Comparison of ENCODE assay signal across 8 cellular contexts in the genomic region with DNA sequence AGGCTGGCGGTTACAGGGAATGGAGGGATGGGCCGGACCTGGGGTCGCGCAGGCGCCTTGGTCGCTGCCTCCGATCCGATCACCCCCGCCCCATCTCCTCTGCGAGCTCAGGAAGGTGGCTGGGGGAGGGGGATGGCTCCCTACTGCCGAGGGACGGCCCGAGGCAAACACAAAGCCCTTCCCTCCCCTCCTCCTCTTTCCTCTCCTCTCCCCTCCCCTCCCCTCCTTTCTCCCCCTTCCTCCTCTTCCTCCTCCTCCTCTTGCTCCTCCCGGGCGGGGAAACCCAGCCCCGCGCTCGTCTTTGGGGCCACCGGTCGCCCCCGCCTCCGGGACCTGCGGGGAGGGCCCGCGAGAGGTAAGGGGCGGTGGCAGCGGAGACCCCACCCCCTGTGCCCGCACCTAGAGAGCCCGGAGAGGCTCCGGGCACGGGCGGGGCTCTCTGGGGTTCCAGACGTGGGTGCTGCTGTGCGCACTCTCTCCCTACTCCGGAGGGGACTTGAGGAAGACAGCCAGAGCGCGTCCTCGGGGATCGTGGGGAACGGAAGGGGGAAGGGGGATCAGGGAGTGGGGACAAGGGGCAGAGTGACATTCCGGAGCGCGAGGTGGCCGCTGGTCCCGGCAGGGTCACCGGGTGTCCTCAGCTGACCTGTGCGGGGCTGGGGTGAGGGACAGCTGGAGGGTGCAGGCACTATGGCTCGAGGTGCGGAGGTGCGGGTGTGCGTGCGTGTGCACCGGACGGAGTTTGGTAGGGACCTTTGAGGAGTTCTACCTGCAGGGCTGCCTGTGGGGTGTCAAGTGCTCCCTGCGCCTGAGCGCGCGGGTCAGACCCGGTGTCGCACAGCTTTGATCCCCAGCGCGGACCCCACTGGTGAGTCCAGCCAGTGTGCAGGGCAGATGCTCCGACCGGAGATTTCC. TPM values are rescaled to one million over a fixed set of nuclear protein-coding genes. Genes with fewer than 3 reads are reported as not detected.
DNase-seq lines count a peak whose midpoint lies in the region; ATAC-seq and TF ChIP-seq lines count a peak whose summit lies in the region.

A gene with protein sequence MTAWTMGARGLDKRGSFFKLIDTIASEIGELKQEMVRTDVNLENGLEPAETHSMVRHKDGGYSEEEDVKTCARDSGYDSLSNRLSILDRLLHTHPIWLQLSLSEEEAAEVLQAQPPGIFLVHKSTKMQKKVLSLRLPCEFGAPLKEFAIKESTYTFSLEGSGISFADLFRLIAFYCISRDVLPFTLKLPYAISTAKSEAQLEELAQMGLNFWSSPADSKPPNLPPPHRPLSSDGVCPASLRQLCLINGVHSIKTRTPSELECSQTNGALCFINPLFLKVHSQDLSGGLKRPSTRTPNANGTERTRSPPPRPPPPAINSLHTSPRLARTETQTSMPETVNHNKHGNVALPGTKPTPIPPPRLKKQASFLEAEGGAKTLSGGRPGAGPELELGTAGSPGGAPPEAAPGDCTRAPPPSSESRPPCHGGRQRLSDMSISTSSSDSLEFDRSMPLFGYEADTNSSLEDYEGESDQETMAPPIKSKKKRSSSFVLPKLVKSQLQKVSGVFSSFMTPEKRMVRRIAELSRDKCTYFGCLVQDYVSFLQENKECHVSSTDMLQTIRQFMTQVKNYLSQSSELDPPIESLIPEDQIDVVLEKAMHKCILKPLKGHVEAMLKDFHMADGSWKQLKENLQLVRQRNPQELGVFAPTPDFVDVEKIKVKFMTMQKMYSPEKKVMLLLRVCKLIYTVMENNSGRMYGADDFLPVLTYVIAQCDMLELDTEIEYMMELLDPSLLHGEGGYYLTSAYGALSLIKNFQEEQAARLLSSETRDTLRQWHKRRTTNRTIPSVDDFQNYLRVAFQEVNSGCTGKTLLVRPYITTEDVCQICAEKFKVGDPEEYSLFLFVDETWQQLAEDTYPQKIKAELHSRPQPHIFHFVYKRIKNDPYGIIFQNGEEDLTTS (plus strand): TSS at position 286 of the 915 bp plus-strand sequence. CDS start 131,344 bp downstream, outside the sequence.

- TF ChIP-seq EP300 in esophagus muscularis mucosa (IDR thresholded peaks at IDR 0.05) = no peak

- TF ChIP-seq POLR2A in esophagus muscularis mucosa (IDR thresholded peaks at IDR 0.05; ENCODE audit: low read depth) = no peak

- no peaks in the 10 kb centered on the region for H3K36me3 ChIP-seq in MG63
- H3K36me3 ChIP-seq in esophagus muscularis mucosa = peaks cover 0 to 5% (median 0%) of the 10 kb centered on the region in 4 donors
- peaks cover 15% of the 10 kb centered on the region for H3K36me3 ChIP-seq in mesodermal cell (ENCODE audit: control insufficient read depth, insufficient read depth, low read length)

- H3K9me3 ChIP-seq in MG63 (no peaks in the 10 kb centered on the region), esophagus muscularis mucosa (no peaks in the 10 kb centered on the region), mesodermal cell (ENCODE audit: control insufficient read depth, low read length) (no peaks in the 10 kb centered on the region)

- no peak for TF ChIP-seq CTCF in esophagus muscularis mucosa (IDR thresholded peaks at IDR 0.05)

- H3K4me1 ChIP-seq in esophagus muscularis mucosa (peaks cover 40 to 51% (median 47%) of the 10 kb centered on the region in 4 donors), mesodermal cell (ENCODE audit: control insufficient read depth, insufficient read depth, low read length, poor library complexity, severe bottlenecking) (peaks cover 20% of the 10 kb centered on the region)

- intact Hi-C loops in esophagus muscularis mucosa (cut with DNase I) = loop anchor here (5.0 kb wide), 1 partner anchor 66 kb away; no protein-coding TSS in a partner anchor

- 0% methylated on average over 21 of the region's 64 CpGs for WGBS in esophagus muscularis mucosa
- 0% methylated on average over 34 to 44 of the region's 64 CpGs for WGBS in mesodermal cell (ENCODE audit: insufficient coverage in 2 of 2), 2 experiments

- DNase-seq in DMS 273 (lab: John Stamatoyannopoulos, UW; ENCODE audit: unreplicated experiment) (peak; percentile 95), MG63 (peak; percentile 64), SW 1271 (lab: John Stamatoyannopoulos, UW) (peak; percentile 92 to 95), esophagus muscularis mucosa (ENCODE audit: extremely low spot score) (peak; percentile 93), NK-92 (lab: John Stamatoyannopoulos, UW; ENCODE audit: unreplicated experiment) (no peak)

- no peak for ATAC-seq in GM21528 (IDR thresholded peaks at IDR 0.05; ENCODE audit: low FRiP score, unreplicated experiment)

- H3K27ac ChIP-seq in esophagus muscularis mucosa (replicated peaks in 1 of 4) (peak within 1 kb of the TSS; percentile 87 to 92 (median 90)), mesodermal cell (ENCODE audit: low read depth, low read length, severe bottlenecking) (peak within 1 kb of the TSS; percentile 97), temporal lobe (ENCODE audit: low read depth, low read length) (peak within 1 kb of the TSS; percentile 79)

- H3K27me3 ChIP-seq in MG63 (no peaks in the 10 kb centered on the region), esophagus muscularis mucosa (no peaks in the 10 kb centered on the region)

- H3K4me3 ChIP-seq in MG63 (peak within 1 kb of the TSS; percentile 57), esophagus muscularis mucosa (peak within 1 kb of the TSS; percentile 81 to 93 (median 90)), mesodermal cell (ENCODE audit: extremely low read depth, insufficient read depth, low read length, poor library complexity, severe bottlenecking) (peak within 1 kb of the TSS; percentile 86)

RNA-seq across cellular contexts. Expression of the gene that starts here (rescaled TPM):
- total RNA-seq in MG63 (2014; rRNA removed; shearing (Covaris generic); ENCODE audit: low replicate concordance) = 14.3 and 15.2 TPM in 2 replicates
- 10 to 100 TPM; 49.8 to 65.1 (median 53.0) TPM for total RNA-seq in esophagus muscularis mucosa
- 39.8 TPM for polyA plus RNA-seq in mesodermal cell (2013, experiment 1 of 2)
- 32.0 TPM for polyA plus RNA-seq in mesodermal cell (2013, experiment 2 of 2)
- 9.3 TPM for total RNA-seq in temporal lobe
